ENCODE assay signal across 8 cellular contexts in genomic region chr4:169010125-169011023, GRCh38. TPM values are rescaled to one million over a fixed set of nuclear protein-coding genes. Genes with fewer than 3 reads are reported as not detected.
DNase-seq lines count a peak whose midpoint lies in the region; TF ChIP-seq lines count a peak whose summit lies in the region.

Gene CBR4 (minus strand): TSS chr4:169010255. CDS start chr4:169010089, 166 bp downstream.

- peak within 1 kb of the TSS; percentile 97 for H3K4me3 Mint-ChIP-seq in HFFc6
- H3K4me3 Mint-ChIP-seq in activated naive CD4-positive, alpha-beta T cell treated with anti-CD3 and anti-CD28 coated beads, Interleukin-2, amount 50 U/mL, for 24 hours, result peak within 1 kb of the TSS; percentile 97

- H3K36me3 ChIP-seq in GM06990 (ENCODE audit: control insufficient read depth, insufficient read depth, low read length), result no peaks in the 10 kb centered on the region
- peaks cover 4 to 11% of the 10 kb centered on the region in 2 experiments for H3K36me3 ChIP-seq in SK-N-SH (replicated peaks in 1 of 2; ENCODE audit: control insufficient read depth in 1 of 2, insufficient read depth in 2 of 2, low read length in 1 of 2)
- H3K36me3 ChIP-seq in testis (ENCODE audit: low read depth, missing control alignments), result no peaks in the 10 kb centered on the region

- H3K4me1 Mint-ChIP-seq in HFFc6 (ENCODE audit: low read depth), result peaks cover 74% of the 10 kb centered on the region
- H3K4me1 Mint-ChIP-seq in activated naive CD4-positive, alpha-beta T cell treated with anti-CD3 and anti-CD28 coated beads, Interleukin-2, amount 50 U/mL, for 24 hours, result peaks cover 46% of the 10 kb centered on the region

- no peaks in the 10 kb centered on the region for H3K36me3 Mint-ChIP-seq in HFFc6 (ENCODE audit: low read depth)
- peaks cover 1% of the 10 kb centered on the region for H3K36me3 Mint-ChIP-seq in activated naive CD4-positive, alpha-beta T cell treated with anti-CD3 and anti-CD28 coated beads, Interleukin-2, amount 50 U/mL, for 24 hours

- peak within 1 kb of the TSS; percentile 89 for H3K9ac ChIP-seq in SK-N-SH

- H4K20me1 ChIP-seq in SK-N-SH (ENCODE audit: insufficient read depth), result no peaks in the 10 kb centered on the region

- H3K4me2 ChIP-seq in SK-N-SH, result peak within 1 kb of the TSS; percentile 91

- TF ChIP-seq CTCF in GM06990 (IDR thresholded peaks at IDR 0.05; ENCODE audit: insufficient read depth, low read length, poor library complexity, severe bottlenecking) (peak; percentile 20), HFFc6 (IDR thresholded peaks at IDR 0.05) (peak; percentile 28; the same call in 1 of the 2 replicates), NB4 (IDR thresholded peaks at IDR 0.05; ENCODE audit: low read depth, low read length) (peak; percentile 2), SK-N-SH (IDR thresholded peaks at IDR 0.05) (peak; percentile 20), testis (IDR thresholded peaks at IDR 0.05) (peak; percentile 20 to 33 (median 24))

- peak; percentile 79 for TF ChIP-seq POLR2A in NB4 (IDR thresholded peaks at IDR 0.05; ENCODE audit: extremely low read depth, insufficient read length)
- peak; percentile 53 for TF ChIP-seq POLR2A in testis (IDR thresholded peaks at IDR 0.05)

- CTCF ChIA-PET in SK-N-SH (lab: Yijun Ruan, JAX), result interaction anchor here (0.6 to 10.5 kb wide), 18 partner anchors 9 to 602 kb away, joined by 3 to 103 read pairs (median 4); partner anchors contain the start of gene NEK1

- H3K9me3 Mint-ChIP-seq in HFFc6, result no peaks in the 10 kb centered on the region
- no peaks in the 10 kb centered on the region for H3K9me3 Mint-ChIP-seq in activated naive CD4-positive, alpha-beta T cell treated with anti-CD3 and anti-CD28 coated beads, Interleukin-2, amount 50 U/mL, for 24 hours

- peak within 1 kb of the TSS; percentile 98 for H3K27ac Mint-ChIP-seq in HFFc6
- H3K27ac Mint-ChIP-seq in activated naive CD4-positive, alpha-beta T cell treated with anti-CD3 and anti-CD28 coated beads, Interleukin-2, amount 50 U/mL, for 24 hours, result peak within 1 kb of the TSS; percentile 98

- peak within 1 kb of the TSS; percentile 91 to 96 for H3K27ac ChIP-seq in SK-N-SH (ENCODE audit: low read depth in 2 of 2, low read length in 1 of 2)
- H3K27ac ChIP-seq in testis, result peak within 1 kb of the TSS; percentile 85 to 91

- no peaks in the 10 kb centered on the region; the same call in 1 of the 2 replicates for H3K27me3 Mint-ChIP-seq in HFFc6 (ENCODE audit: insufficient read depth)
- no peaks in the 10 kb centered on the region for H3K27me3 Mint-ChIP-seq in activated naive CD4-positive, alpha-beta T cell treated with anti-CD3 and anti-CD28 coated beads, Interleukin-2, amount 50 U/mL, for 24 hours

- DNase-seq in GM06990 (ENCODE audit: extremely low read depth, insufficient read length) (peak; percentile 97), HFFc6 (peak; percentile 98), NB4 (ENCODE audit: low read depth) (peak; percentile 98), SK-N-SH (peak; percentile 86), globus pallidus (ENCODE audit: low spot score) (peak; percentile 99), occipital lobe (lab: John Stamatoyannopoulos, UW) (peak; percentile 97), testis (peak; percentile 99)

- H3K4me3 ChIP-seq in GM06990 (replicated peaks; ENCODE audit: low read depth, low read length) (peak within 1 kb of the TSS; percentile 76), NB4 (ENCODE audit: low read depth, low read length) (peak within 1 kb of the TSS; percentile 90), SK-N-SH (ENCODE audit: low read depth in 2 of 2, low read length in 1 of 2) (peak within 1 kb of the TSS; percentile 74 to 86), testis (peak within 1 kb of the TSS; percentile 71 to 80)

- H3K9me3 ChIP-seq in SK-N-SH (no peaks in the 10 kb centered on the region), testis (no peaks in the 10 kb centered on the region)

- intact Hi-C loops in testis (cut with DNase I; ENCODE audit: low total_unique reads), result no loop called here

- peak within 1 kb of the TSS; percentile 92 for H2AFZ ChIP-seq in SK-N-SH (ENCODE audit: low read depth)

- no peaks in the 10 kb centered on the region for H3K27me3 ChIP-seq in GM06990 (replicated peaks; ENCODE audit: control insufficient read depth, insufficient read depth, low read length)
- H3K27me3 ChIP-seq in SK-N-SH (ENCODE audit: insufficient read depth), result no peaks in the 10 kb centered on the region
- no peaks in the 10 kb centered on the region for H3K27me3 ChIP-seq in testis

- H3K4me1 ChIP-seq in SK-N-SH (ENCODE audit: control insufficient read depth in 1 of 2, insufficient read depth in 2 of 2, low read depth in 1 of 2, low read length in 1 of 2) (peaks cover 0 to 19% of the 10 kb centered on the region in 2 experiments; a peak in 2 of 4 replicates), testis (peaks cover 18% of the 10 kb centered on the region)

- H3K79me2 ChIP-seq in SK-N-SH (ENCODE audit: insufficient read depth), result peaks cover 42% of the 10 kb centered on the region

- TF ChIP-seq EP300 in SK-N-SH (IDR thresholded peaks at IDR 0.05; ENCODE audit: borderline replicate concordance in 1 of 2, low read depth in 1 of 2, low read length in 1 of 2), result no peak

- 3% methylated on average over 33 of the region's 54 CpGs for WGBS in SK-N-SH (ENCODE audit: low lambda C conversion rate)
- 1% methylated on average over 50 to 54 of the region's 54 CpGs for WGBS in testis, 2 donors

- H3K9me2 ChIP-seq in SK-N-SH, result no peaks in the 10 kb centered on the region

- H3F3A ChIP-seq in SK-N-SH (replicated peaks; ENCODE audit: insufficient read depth), result peaks cover 19% of the 10 kb centered on the region

- POLR2A ChIA-PET in SK-N-SH (lab: Yijun Ruan, JAX), result interaction anchor here (0.5 to 1.7 kb wide), 22 partner anchors 10 to 1079 kb away, joined by 3 to 9 read pairs (median 3); partner anchors contain the start of gene NEK1

- peak; percentile 32; the same call in 1 of the 2 replicates for TF ChIP-seq RAD21 in SK-N-SH (IDR thresholded peaks at IDR 0.05; ENCODE audit: low read length)

TF ChIP-seq in SK-N-SH, 30 proteins besides CTCF, POLR2A, EP300 and RAD21 (continues in another document):
- TF ChIP-seq SMC3 (IDR thresholded peaks at IDR 0.05; ENCODE audit: low read depth, low read length) (no peak), TAF1 (IDR thresholded peaks at IDR 0.05; ENCODE audit: borderline replicate concordance, low read depth, low read length) (peak; percentile 69), MEF2A (IDR thresholded peaks at IDR 0.05; ENCODE audit: borderline replicate concordance, low read depth) (no peak), POLR2AphosphoS5 (IDR thresholded peaks at IDR 0.05; ENCODE audit: low read depth, low read length) (peak; percentile 93), JUND (IDR thresholded peaks at IDR 0.05) (no peak), NFIC (IDR thresholded peaks at IDR 0.05; ENCODE audit: borderline replicate concordance) (no peak), RFX5 (IDR thresholded peaks at IDR 0.05; ENCODE audit: low read length) (no peak)
- TF ChIP-seq, protein P1, sequence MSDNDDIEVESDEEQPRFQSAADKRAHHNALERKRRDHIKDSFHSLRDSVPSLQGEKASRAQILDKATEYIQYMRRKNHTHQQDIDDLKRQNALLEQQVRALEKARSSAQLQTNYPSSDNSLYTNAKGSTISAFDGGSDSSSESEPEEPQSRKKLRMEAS (IDR thresholded peaks at IDR 0.05; ENCODE audit: low read depth), result no peak
- TF ChIP-seq, protein P2, sequence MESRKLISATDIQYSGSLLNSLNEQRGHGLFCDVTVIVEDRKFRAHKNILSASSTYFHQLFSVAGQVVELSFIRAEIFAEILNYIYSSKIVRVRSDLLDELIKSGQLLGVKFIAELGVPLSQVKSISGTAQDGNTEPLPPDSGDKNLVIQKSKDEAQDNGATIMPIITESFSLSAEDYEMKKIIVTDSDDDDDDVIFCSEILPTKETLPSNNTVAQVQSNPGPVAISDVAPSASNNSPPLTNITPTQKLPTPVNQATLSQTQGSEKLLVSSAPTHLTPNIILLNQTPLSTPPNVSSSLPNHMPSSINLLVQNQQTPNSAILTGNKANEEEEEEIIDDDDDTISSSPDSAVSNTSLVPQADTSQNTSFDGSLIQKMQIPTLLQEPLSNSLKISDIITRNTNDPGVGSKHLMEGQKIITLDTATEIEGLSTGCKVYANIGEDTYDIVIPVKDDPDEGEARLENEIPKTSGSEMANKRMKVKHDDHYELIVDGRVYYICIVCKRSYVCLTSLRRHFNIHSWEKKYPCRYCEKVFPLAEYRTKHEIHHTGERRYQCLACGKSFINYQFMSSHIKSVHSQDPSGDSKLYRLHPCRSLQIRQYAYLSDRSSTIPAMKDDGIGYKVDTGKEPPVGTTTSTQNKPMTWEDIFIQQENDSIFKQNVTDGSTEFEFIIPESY (IDR thresholded peaks at IDR 0.05; ENCODE audit: borderline replicate concordance, low read depth), result no peak
- TF ChIP-seq, protein P3, sequence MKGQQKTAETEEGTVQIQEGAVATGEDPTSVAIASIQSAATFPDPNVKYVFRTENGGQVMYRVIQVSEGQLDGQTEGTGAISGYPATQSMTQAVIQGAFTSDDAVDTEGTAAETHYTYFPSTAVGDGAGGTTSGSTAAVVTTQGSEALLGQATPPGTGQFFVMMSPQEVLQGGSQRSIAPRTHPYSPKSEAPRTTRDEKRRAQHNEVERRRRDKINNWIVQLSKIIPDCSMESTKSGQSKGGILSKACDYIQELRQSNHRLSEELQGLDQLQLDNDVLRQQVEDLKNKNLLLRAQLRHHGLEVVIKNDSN (IDR thresholded peaks at IDR 0.05; ENCODE audit: borderline replicate concordance, low read depth), result no peak

RNA-seq across cellular contexts. Expression of gene CBR4, which starts in this region (rescaled TPM):
- 10 to 100 TPM in 2 of 6 experiments, 1 to 10 TPM in 4; 8.3 to 10.4 (median 9.8) TPM for total RNA-seq in HFFc6 (2021; fragmentation: NEBNext Ultra II Directional; extraction: Animal tissue kit (Norgen Biotek cat#: 25700))
- 2.8 and 4.1 TPM in 2 replicates for polyA plus RNA-seq in SK-N-SH (2012; rRNA removed)
- polyA plus RNA-seq in SK-N-SH (2012; cell fraction: cytosol; rRNA removed), result 3.9 and 4.8 TPM in 2 replicates
- polyA plus RNA-seq in SK-N-SH (2012; cell fraction: nucleus; rRNA removed), result 7.5 and 12.4 TPM in 2 replicates
- total RNA-seq in occipital lobe, result 43.4 TPM
- total RNA-seq in testis, result 10 to 100 TPM; 27.7 to 36.4 TPM
- 14.0 TPM for polyA plus RNA-seq in testis (ENCODE audit: insufficient read depth, low read depth, low replicate concordance)

Comparison
In these comparisons a context has a peak if more than half of its experiments do, and no peak if none do; other contexts are left out.
1. Peak in every context shown above with its lines: DNase-seq, H3K4me3 ChIP-seq and H3K27ac ChIP-seq.